24 cellular contexts compared by ENCODE assay signal in genomic region chr1:10075732-10076131, GRCh38.
"Had no signal": no experiment of that assay in that cellular context is flagged by ENCODE, and none has a peak within 500 bp of the region (broad histone marks: within the 10 kb centered on the region; RNA-seq: fewer than 3 reads in every experiment).

No MANE protein-coding gene starts in this region.

- H3K27ac Mint-ChIP-seq: activated naive CD4-positive, alpha-beta T cell treated with anti-CD3 and anti-CD28 coated beads for 36 hours; activated naive CD8-positive, alpha-beta T cell treated with anti-CD3 and anti-CD28 coated beads for 36 hours; type B pancreatic cell had no signal

- DNase-seq: activated CD4-positive, alpha-beta T cell treated with anti-CD3 and anti-CD28 coated beads for 4 hours; activated CD4-positive, alpha-beta T cell treated with anti-CD3 and anti-CD28 coated beads, Interleukin-2, amount 50 U/mL, for 4 hours; activated effector memory CD4-positive, alpha-beta T cell treated with anti-CD3 and anti-CD28 coated beads, Interleukin-2, amount 50 U/mL, for 16 hours; activated naive CD4-positive, alpha-beta T cell treated with anti-CD3 and anti-CD28 coated beads for 36 hours; activated naive CD8-positive, alpha-beta T cell treated with anti-CD3 and anti-CD28 coated beads for 36 hours; activated T-cell treated with anti-CD3 and anti-CD28 coated beads for 4 hours; effector memory CD4-positive, alpha-beta T cell; heart left ventricle; left ventricle myocardium inferior; naive B cell; nephron progenitor cell; retina; sigmoid colon; small intestine; stimulated activated CD4-positive, alpha-beta T cell treated with anti-CD3 and anti-CD28 coated beads, Interleukin-1b, Interleukin-23, amount 100 ng/mL, for 48 hours; stimulated activated CD4-positive, alpha-beta T cell treated with anti-CD3 and anti-CD28 coated beads, Interleukin-4, amount 100 ng/mL, for 4 hours; stimulated activated CD8-positive, alpha-beta memory T cell treated with anti-CD3 and anti-CD28 coated beads, Interleukin-4, amount 100 ng/mL, for 48 hours; stimulated activated naive B cell treated with anti-CD40 and anti-IgM and Interleukin-4, amounts not matched to agents 10 μg/mL and 1 μg/mL and 100 μg/mL, for 72 hours; stomach; T-helper 1 cell; testis had no signal

- H3K27me3 Mint-ChIP-seq: activated naive CD8-positive, alpha-beta T cell treated with anti-CD3 and anti-CD28 coated beads for 36 hours; central memory CD8-positive, alpha-beta T cell; naive B cell; stimulated activated naive B cell treated with anti-CD40 and anti-IgM and Interleukin-4, amounts not matched to agents 10 μg/mL and 1 μg/mL and 100 μg/mL, for 72 hours; type B pancreatic cell had no signal

- H3K9me3 ChIP-seq: left ventricle myocardium inferior, neutrophil, sigmoid colon, stomach, testis had no signal

- H3K4me3 ChIP-seq: heart left ventricle, left ventricle myocardium inferior, sigmoid colon, stomach, testis had no signal

- ATAC-seq: stimulated activated naive B cell treated with anti-CD40 and anti-IgM and Interleukin-4, amounts not matched to agents 10 μg/mL and 1 μg/mL and 100 μg/mL, for 72 hours had no signal

- H3K4me3 Mint-ChIP-seq: activated naive CD4-positive, alpha-beta T cell treated with anti-CD3 and anti-CD28 coated beads for 36 hours; activated naive CD8-positive, alpha-beta T cell treated with anti-CD3 and anti-CD28 coated beads for 36 hours; central memory CD8-positive, alpha-beta T cell; naive B cell; nephron progenitor cell; stimulated activated naive B cell treated with anti-CD40 and anti-IgM and Interleukin-4, amounts not matched to agents 10 μg/mL and 1 μg/mL and 100 μg/mL, for 72 hours; type B pancreatic cell had no signal

- H3K27me3 ChIP-seq: heart left ventricle, neutrophil, sigmoid colon, stomach, testis had no signal

- H3K9me3 Mint-ChIP-seq: activated naive CD4-positive, alpha-beta T cell treated with anti-CD3 and anti-CD28 coated beads for 36 hours; activated naive CD8-positive, alpha-beta T cell treated with anti-CD3 and anti-CD28 coated beads for 36 hours; central memory CD8-positive, alpha-beta T cell; stimulated activated naive B cell treated with anti-CD40 and anti-IgM and Interleukin-4, amounts not matched to agents 10 μg/mL and 1 μg/mL and 100 μg/mL, for 72 hours; type B pancreatic cell had no signal
